In genomic region chr20:61527626-61528025, GRCh38 we compare ENCODE assay signal across 34 cellular contexts.
"Had no signal": no experiment of that assay in that cellular context is flagged by ENCODE, and none has a peak within 500 bp of the region (broad histone marks: within the 10 kb centered on the region; RNA-seq: fewer than 3 reads in every experiment).

No MANE protein-coding gene starts in this region.

- H3K36me3 ChIP-seq: MG63 had no signal

- DNase-seq: Karpas-422, Kasumi-1, MG63, MM.1S, MV-4-11, NCI-H1048, NCI-H1092, NCI-H1092 treated with DMSO at 0.1 percent for 48 hours, NCI-H1105, NCI-H1105 treated with DMSO at 0.1 percent for 48 hours, NCI-H1417, NCI-H1417 treated with DMSO at 0.1 percent for 48 hours, NCI-H1436, NCI-H1436 treated with DMSO at 0.1 percent for 48 hours, NCI-H146, NCI-H1694, NCI-H1694 treated with DMSO at 0.1 percent for 48 hours, NCI-H187, NCI-H187 treated with DMSO at 0.1 percent for 48 hours, NCI-H1930, NCI-H2029, NCI-H2029 treated with DMSO at 0.1 percent for 48 hours, NCI-H2081, NCI-H2081 treated with DMSO at 0.1 percent for 48 hours, NCI-H2107, NCI-H2171, NCI-H2171 treated with DMSO at 0.1 percent for 48 hours, NCI-H2227 treated with DMSO at 0.1 percent for 48 hours, NCI-H226, NCI-H345, NCI-H446, NCI-H446 treated with DMSO at 0.1 percent for 48 hours, NCI-H510A had no signal

- H3K4me2 ChIP-seq: KMS-11 had no signal

- H3K9ac ChIP-seq: KMS-11 had no signal

- H3K27ac ChIP-seq: KMS-11 had no signal

- H3K9me3 ChIP-seq: MG63 had no signal

- H3K4me3 ChIP-seq: MG63 had no signal
